In genomic region chr12:49129332-49130150, GRCh38 we compare ENCODE assay signal across 8 cellular contexts. TPM values are rescaled to one million over a fixed set of nuclear protein-coding genes. Genes with fewer than 3 reads are reported as not detected.
A peak's percentile ranks its signal among the peaks of the same experiment; 100 is the strongest.
DNase-seq lines count a peak whose midpoint lies in the region; ATAC-seq, FAIRE-seq and TF ChIP-seq lines count a peak whose summit lies in the region.

No MANE protein-coding gene starts in this region.

- H3K27ac ChIP-seq in A673 (ENCODE audit: low read depth, low read length, poor library complexity, severe bottlenecking) (peak overlapping the region; percentile 100), Karpas-422 (ENCODE audit: low read length) (peak overlapping the region; percentile 95), mucosa of rectum (ENCODE audit: low read depth in 2 of 2, low read length in 2 of 2) (peak overlapping the region; percentile 98 to 100)

- TF ChIP-seq POLR2A in GM12891 (IDR thresholded peaks at IDR 0.05; ENCODE audit: low read depth, low read length) = no peak; the same call in 1 of the 2 replicates

- no peaks in the 10 kb centered on the region for H3K9me2 ChIP-seq in Karpas-422 (replicated peaks; ENCODE audit: insufficient read depth, low read length)

- POLR2A ChIA-PET in A673 (lab: Charles Lee; ENCODE audit: low non-redundant PET) = interaction anchor here (0.6 to 1.0 kb wide), 2 partner anchors 20 to 59 kb away, joined by 3 to 4 read pairs; partner anchors contain the start of gene TUBA1A

- H3K27me3 ChIP-seq in A673 (replicated peaks; ENCODE audit: insufficient read depth, low read depth, low read length, poor library complexity) (no peaks in the 10 kb centered on the region), Karpas-422 (ENCODE audit: low read length) (no peaks in the 10 kb centered on the region), mucosa of rectum (ENCODE audit: control insufficient read depth in 2 of 2, insufficient read depth in 2 of 2, low read length in 2 of 2) (no peaks in the 10 kb centered on the region)

- H3K36me3 ChIP-seq in A673 (ENCODE audit: insufficient read depth, low read length, poor library complexity, severe bottlenecking) = peaks cover 35% of the 10 kb centered on the region
- peaks cover 29% of the 10 kb centered on the region for H3K36me3 ChIP-seq in Karpas-422 (ENCODE audit: insufficient read depth, low read length)
- peaks cover 19 to 25% of the 10 kb centered on the region in 2 donors for H3K36me3 ChIP-seq in mucosa of rectum (ENCODE audit: control insufficient read depth in 2 of 2, insufficient read depth in 2 of 2, low read length in 2 of 2)

- H4K20me1 ChIP-seq in Karpas-422 (ENCODE audit: insufficient read depth, low read depth, low read length) = peaks cover 18% of the 10 kb centered on the region

- H3K9ac ChIP-seq in Karpas-422 (ENCODE audit: low read length) = peak overlapping the region; percentile 97
- peak overlapping the region; percentile 95 to 96 for H3K9ac ChIP-seq in mucosa of rectum (ENCODE audit: low read depth in 1 of 2, low read length in 2 of 2)

- H3K4me1 ChIP-seq in A673 (ENCODE audit: insufficient read depth, low read length, poor library complexity, severe bottlenecking) (peaks cover 25% of the 10 kb centered on the region), Karpas-422 (ENCODE audit: low read length) (peaks cover 35% of the 10 kb centered on the region), mucosa of rectum (ENCODE audit: control insufficient read depth in 2 of 2, insufficient read depth in 2 of 2, low read length in 2 of 2) (peaks cover 20 to 21% of the 10 kb centered on the region in 2 donors)

- intact Hi-C loops in A673 (cut with micrococcal nuclease; ENCODE audit: unreplicated experiment) = loop anchor here (2.0 kb wide), 1 partner anchor 59 kb away; the partner anchor contains the start of gene TUBA1A

- no peaks in the 10 kb centered on the region for H3K9me3 ChIP-seq in A673 (ENCODE audit: low read depth, low read length, poor library complexity, severe bottlenecking)
- H3K9me3 ChIP-seq in Karpas-422 (ENCODE audit: low read length) = no peaks in the 10 kb centered on the region
- no peaks in the 10 kb centered on the region for H3K9me3 ChIP-seq in mucosa of rectum (ENCODE audit: control insufficient read depth in 2 of 2, low read length in 2 of 2)

- ATAC-seq in HG03097 (IDR thresholded peaks at IDR 0.05; ENCODE audit: low FRiP score, unreplicated experiment) = no peak

- DNase-seq in A673 (ENCODE audit: low spot score) (no peak), Karpas-422 (peak; percentile 23), cerebellar cortex (ENCODE audit: low spot score) (peak; percentile 13), GM12891 (ENCODE audit: insufficient read length, low spot score) (no peak), OCI-M2 (lab: John Stamatoyannopoulos, UW; ENCODE audit: unreplicated experiment) (no peak), NCI-H82 (lab: John Stamatoyannopoulos, UW) (no peak)

- H2AFZ ChIP-seq in Karpas-422 (ENCODE audit: low read length) = no peak overlapping the region

- H3K4me3 ChIP-seq in A673 (ENCODE audit: low read depth, low read length, poor library complexity, severe bottlenecking) (peak overlapping the region; percentile 99), Karpas-422 (ENCODE audit: low read length) (peak overlapping the region; percentile 92), mucosa of rectum (ENCODE audit: low read length in 2 of 2) (peak overlapping the region; percentile 94 to 96)

- peak overlapping the region; percentile 87 for H3K4me2 ChIP-seq in Karpas-422 (ENCODE audit: low read depth, low read length, poor library complexity, severe bottlenecking)

- CTCF ChIA-PET in A673 (lab: Charles Lee) = interaction anchor here (0.5 to 1.3 kb wide), 3 partner anchors 9 to 41 kb away, joined by 3 to 8 read pairs (median 3); no protein-coding TSS in a partner anchor

- H3K79me2 ChIP-seq in Karpas-422 (ENCODE audit: low read length) = peaks cover 26% of the 10 kb centered on the region

- FAIRE-seq in GM12891 (lab: Jason Lieb, UNC) = no peak

- no TSS peak for BruUV-seq in A673 (replicated peaks; lab: Mats Ljungman, UMichigan)

- TF ChIP-seq CTCF in A673 (conservative IDR thresholded peaks at IDR 0.05; ENCODE audit: low read depth, low read length) = no peak

TF ChIP-seq in GM12891, 5 proteins besides CTCF, POLR2A, EP300 and RAD21:
- TF ChIP-seq PAX5 (IDR thresholded peaks at IDR 0.05; ENCODE audit: insufficient read depth, low read length, severe bottlenecking) (no peak), SPI1 (IDR thresholded peaks at IDR 0.05; ENCODE audit: low read depth, low read length) (no peak), POU2F2 (IDR thresholded peaks at IDR 0.05; ENCODE audit: low read depth, low read length) (no peak), TAF1 (IDR thresholded peaks at IDR 0.05; ENCODE audit: low read depth, low read length) (no peak), POLR2AphosphoS5 (IDR thresholded peaks at IDR 0.05; ENCODE audit: low read depth, low read length) (no peak)

RNA-seq across cellular contexts. Expression of gene TUBA1B, which starts 1.7 kb away (rescaled TPM):
- total RNA-seq in A673 (2021) = 3,473 and 3,645 TPM in 2 replicates
- total RNA-seq in Karpas-422 (2014; rRNA removed; shearing (Covaris generic); ENCODE audit: low replicate concordance) = 770 and 904 TPM in 2 replicates
- polyA plus RNA-seq in GM12891 (2012; ENCODE audit: low read depth, missing spikeins) = 1,284 TPM

RNA-seq across cellular contexts. Expression of gene LMBR1L, which starts 18.9 kb away (rescaled TPM):
- total RNA-seq in A673 (2021) = 47.2 and 55.7 TPM in 2 replicates
- 17.5 and 46.8 TPM in 2 replicates for total RNA-seq in Karpas-422 (2014; rRNA removed; shearing (Covaris generic); ENCODE audit: low replicate concordance)
- polyA plus RNA-seq in GM12891 (2012; ENCODE audit: low read depth, missing spikeins) = 21.6 TPM

RNA-seq across cellular contexts. Expression of gene DHH, which starts 34.9 kb away (rescaled TPM):
- 0.22 and 0.39 TPM in 2 replicates for total RNA-seq in A673 (2021)
- 0.26 and 0.36 TPM in 2 replicates for total RNA-seq in Karpas-422 (2014; rRNA removed; shearing (Covaris generic); ENCODE audit: low replicate concordance)
- not detected for polyA plus RNA-seq in GM12891 (2012; ENCODE audit: low read depth, missing spikeins)

RNA-seq across cellular contexts. Expression of gene TUBA1A, which starts 59.3 kb away (rescaled TPM):
- 421 and 504 TPM in 2 replicates for total RNA-seq in A673 (2021)
- 126 and 139 TPM in 2 replicates for total RNA-seq in Karpas-422 (2014; rRNA removed; shearing (Covaris generic); ENCODE audit: low replicate concordance)
- 82.9 TPM for polyA plus RNA-seq in GM12891 (2012; ENCODE audit: low read depth, missing spikeins)

RNA-seq across cellular contexts. Expression of gene RHEBL1, which starts 59.8 kb away (rescaled TPM):
- total RNA-seq in A673 (2021) = 1.3 and 1.6 TPM in 2 replicates
- 4.1 and 5.1 TPM in 2 replicates for total RNA-seq in Karpas-422 (2014; rRNA removed; shearing (Covaris generic); ENCODE audit: low replicate concordance)
- polyA plus RNA-seq in GM12891 (2012; ENCODE audit: low read depth, missing spikeins) = 6.1 TPM

Comparison
In these comparisons a context has a peak if more than half of its experiments do, and no peak if none do; other contexts are left out.
1. DNase-seq: peak in Karpas-422 (single experiment) and cerebellar cortex (single experiment); none in A673 (single experiment), GM12891 (single experiment), OCI-M2 (single experiment) and NCI-H82 (single experiment).
2. Peak in every context shown above with its lines, with median percentiles within 50 percentile points of each other: H3K27ac ChIP-seq and H3K4me3 ChIP-seq.